In genomic region chr2:10584843-10585475, GRCh38 we compare ENCODE assay signal across 12 cellular contexts.
DNase-seq lines count a peak whose midpoint lies in the region; ATAC-seq and TF ChIP-seq lines count a peak whose summit lies in the region.
"Had no signal": no experiment of that assay in that cellular context is flagged by ENCODE, and none has a peak within 500 bp of the region (broad histone marks: within the 10 kb centered on the region; RNA-seq: fewer than 3 reads in every experiment).

No MANE protein-coding gene starts in this region.

- 78% methylated on average over 4 of the region's 4 CpGs for WGBS in SK-N-SH (ENCODE audit: low lambda C conversion rate)

- H3K27ac ChIP-seq in SK-N-SH (ENCODE audit: low read depth in 2 of 2, low read length in 1 of 2) = peak overlapping the region in 1 of 2 experiments; percentile 71; a peak in 2 of 4 replicates
- H3K27ac ChIP-seq: vagina had no signal

- H3K79me2 ChIP-seq in SK-N-SH (ENCODE audit: insufficient read depth) = no peaks in the 10 kb centered on the region

- ATAC-seq in GM18907 (IDR thresholded peaks at IDR 0.05; ENCODE audit: unreplicated experiment) = no peak
- ATAC-seq: GM23338 had no signal

- H3F3A ChIP-seq in SK-N-SH (replicated peaks; ENCODE audit: insufficient read depth) = no peaks in the 10 kb centered on the region

- H3K4me2 ChIP-seq in SK-N-SH = no peak overlapping the region
- H3K4me2 ChIP-seq: GM23338 had no signal

- CTCF ChIA-PET in SK-N-SH (lab: Yijun Ruan, JAX) = no interaction called here

- no peak for TF ChIP-seq CTCF in SK-N-SH (IDR thresholded peaks at IDR 0.05)
- TF ChIP-seq CTCF in fibroblast of pulmonary artery (IDR thresholded peaks at IDR 0.05; ENCODE audit: low read length, missing control alignments) = no peak

- TF ChIP-seq RAD21 in SK-N-SH (IDR thresholded peaks at IDR 0.05; ENCODE audit: low read length) = no peak

- no peak overlapping the region for H3K4me3 ChIP-seq in SK-N-SH (ENCODE audit: low read depth in 2 of 2, low read length in 1 of 2)
- no peak overlapping the region for H3K4me3 ChIP-seq in fibroblast of pulmonary artery (replicated peaks; ENCODE audit: low read depth, low read length)
- H3K4me3 ChIP-seq: GM23338, vagina had no signal

- no peak overlapping the region for H2AFZ ChIP-seq in SK-N-SH (ENCODE audit: low read depth)
- H2AFZ ChIP-seq: GM23338 had no signal

- no peaks in the 10 kb centered on the region for H3K9me2 ChIP-seq in SK-N-SH

- H3K9ac ChIP-seq in SK-N-SH = peak overlapping the region; percentile 24; the same call in 1 of the 2 replicates

- H3K27me3 ChIP-seq in SK-N-SH (ENCODE audit: insufficient read depth) = no peaks in the 10 kb centered on the region
- H3K27me3 ChIP-seq: vagina had no signal

- POLR2A ChIA-PET in SK-N-SH (lab: Yijun Ruan, JAX) = no interaction called here

- H3K36me3 ChIP-seq in SK-N-SH (replicated peaks in 1 of 2; ENCODE audit: control insufficient read depth in 1 of 2, insufficient read depth in 2 of 2, low read length in 1 of 2) = peaks cover 32 to 66% of the 10 kb centered on the region in 2 experiments

- H3K4me1 ChIP-seq in SK-N-SH (ENCODE audit: control insufficient read depth in 1 of 2, insufficient read depth in 2 of 2, low read depth in 1 of 2, low read length in 1 of 2) = peaks cover 3 to 7% of the 10 kb centered on the region in 2 experiments; a peak in 2 of 4 replicates
- H3K4me1 ChIP-seq: vagina had no signal

- H4K20me1 ChIP-seq in SK-N-SH (ENCODE audit: insufficient read depth) = no peaks in the 10 kb centered on the region

- H3K9me3 ChIP-seq in SK-N-SH = no peaks in the 10 kb centered on the region
- H3K9me3 ChIP-seq: vagina had no signal

- no peak for TF ChIP-seq EP300 in SK-N-SH (IDR thresholded peaks at IDR 0.05; ENCODE audit: borderline replicate concordance in 1 of 2, low read depth in 1 of 2, low read length in 1 of 2)

- DNase-seq in GM04504 (ENCODE audit: low read depth) (peak; percentile 78), SK-N-SH (no peak), fibroblast of pulmonary artery (ENCODE audit: low read depth) (peak; percentile 83), pulmonary artery endothelial cell (ENCODE audit: low read depth, low spot score) (peak; percentile 30), NCI-H510A (lab: John Stamatoyannopoulos, UW) (no peak), cerebellar nuclear complex (lab: John Stamatoyannopoulos, UW) (no peak)
- DNase-seq in stimulated activated CD4-positive, alpha-beta T cell treated with anti-CD3 and anti-CD28 coated beads, Interleukin-4, amount 100 ng/mL, for 4 hours = no peak
- DNase-seq: activated CD4-positive, alpha-beta T cell treated with anti-CD3 and anti-CD28 coated beads, Interleukin-2, amount 10 ng/mL, durations not matched to agents 7 days and 5 days; NCI-H69 had no signal

TF ChIP-seq in SK-N-SH, 30 proteins besides CTCF, POLR2A, EP300 and RAD21:
- TF ChIP-seq RXRA (IDR thresholded peaks at IDR 0.05; ENCODE audit: borderline replicate concordance, low read depth) (no peak), GATA2 (CRISPR knock-in tag; IDR thresholded peaks at IDR 0.05) (no peak), ELF1 (IDR thresholded peaks at IDR 0.05) (no peak), JUND (IDR thresholded peaks at IDR 0.05) (no peak), TCF12 (IDR thresholded peaks at IDR 0.05) (no peak), SMC3 (IDR thresholded peaks at IDR 0.05; ENCODE audit: low read depth, low read length) (no peak), FOSL2 (IDR thresholded peaks at IDR 0.05; ENCODE audit: borderline replicate concordance, low read depth) (no peak), REST (IDR thresholded peaks at IDR 0.05; ENCODE audit: low read depth, low read length) (no peak), SIN3A (IDR thresholded peaks at IDR 0.05; ENCODE audit: borderline replicate concordance, low read depth, low read length) (no peak), RCOR1 (IDR thresholded peaks at IDR 0.05; ENCODE audit: low read length) (no peak), POLR2AphosphoS5 (IDR thresholded peaks at IDR 0.05; ENCODE audit: low read depth, low read length) (no peak), USF1 (IDR thresholded peaks at IDR 0.05; ENCODE audit: borderline replicate concordance, low read depth) (no peak), RFX5 (IDR thresholded peaks at IDR 0.05; ENCODE audit: low read length) (no peak), PBX3 (IDR thresholded peaks at IDR 0.05) (no peak), YY1 (IDR thresholded peaks at IDR 0.05; ENCODE audit: low read depth) (no peak), CHD2 (IDR thresholded peaks at IDR 0.05; ENCODE audit: low read length, partially characterized antibody) (no peak), NFIC (IDR thresholded peaks at IDR 0.05; ENCODE audit: borderline replicate concordance) (no peak), MAX (IDR thresholded peaks at IDR 0.05; ENCODE audit: low read depth) (no peak), ZBTB33 (IDR thresholded peaks at IDR 0.05; ENCODE audit: borderline replicate concordance, low read depth) (no peak)

Comparison
In these comparisons a context has a peak if more than half of its experiments do, and no peak if none do; other contexts are left out.
1. DNase-seq: peak in GM04504 (single experiment), fibroblast of pulmonary artery (single experiment) and pulmonary artery endothelial cell (single experiment); none in SK-N-SH (single experiment), NCI-H510A (single experiment), stimulated activated CD4-positive, alpha-beta T cell treated with anti-CD3 and anti-CD28 coated beads, Interleukin-4, amount 100 ng/mL, for 4 hours (0 of 2) and cerebellar nuclear complex (0 of 2).